In the genomic region with DNA sequence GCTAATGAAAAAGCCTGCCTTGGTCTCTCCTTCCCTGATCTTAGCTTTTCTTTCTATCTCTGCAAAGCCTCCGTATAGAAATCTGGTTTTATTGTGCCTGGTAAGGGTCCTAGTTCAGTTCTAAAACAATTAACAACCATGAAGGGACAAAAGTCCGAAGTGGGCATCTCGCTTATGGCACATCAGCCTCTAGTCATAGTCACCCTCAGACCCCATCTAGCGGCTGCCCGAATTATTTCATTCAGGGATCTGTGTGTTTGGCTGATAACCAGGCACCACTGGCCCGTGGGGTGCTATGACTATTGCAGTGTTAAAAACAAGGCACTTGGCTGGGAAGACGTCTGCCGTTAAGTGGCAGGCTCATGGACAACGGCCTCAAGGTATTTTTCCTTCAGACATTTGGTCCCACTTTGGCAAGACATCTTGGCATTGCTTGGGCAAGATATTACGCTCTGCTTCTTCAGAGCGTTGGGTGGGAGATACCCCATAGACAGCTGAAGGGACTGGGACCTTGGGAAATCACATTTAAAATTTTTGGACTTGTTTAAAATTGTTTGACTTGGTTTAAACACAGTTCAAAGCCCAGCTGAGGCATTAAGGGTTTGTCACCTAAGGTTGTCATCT, we compare ENCODE assay signal across 8 cellular contexts.
DNase-seq lines count a peak whose midpoint lies in the region; ATAC-seq lines count a peak whose summit lies in the region.

No MANE protein-coding gene starts in this region.

- no peak overlapping the region for H3K4me3 ChIP-seq in BLaER1 treated with 17β-estradiol and CSF1 and Interleukin-3, amounts not matched to agents 10 nM and 100 nM
- no peak overlapping the region for H3K4me3 ChIP-seq in mesendoderm (ENCODE audit: low read length)

- H3K36me3 ChIP-seq in BLaER1 treated with 17β-estradiol and CSF1 and Interleukin-3, amounts not matched to agents 10 nM and 100 nM = no peaks in the 10 kb centered on the region
- no peaks in the 10 kb centered on the region for H3K36me3 ChIP-seq in mesendoderm (ENCODE audit: control insufficient read depth, insufficient read depth, low read length)

- H3K9me3 ChIP-seq in BLaER1 treated with 17β-estradiol and CSF1 and Interleukin-3, amounts not matched to agents 10 nM and 100 nM (replicated peaks in 1 of 11) = no peaks in the 10 kb centered on the region

- H3K4me2 ChIP-seq in BLaER1 treated with 17β-estradiol and CSF1 and Interleukin-3, amounts not matched to agents 10 nM and 100 nM = peak overlapping the region in 9 of 11 experiments; percentile 1 to 60 (median 8); a peak in 4 of 22 replicates
- no peak overlapping the region for H3K4me2 ChIP-seq in mesendoderm (ENCODE audit: low read length)

- H3K79me1 ChIP-seq in mesendoderm (ENCODE audit: low read length) = no peaks in the 10 kb centered on the region

- H4K8ac ChIP-seq in mesendoderm (ENCODE audit: low read depth, low read length) = no peak overlapping the region

- no peaks in the 10 kb centered on the region for H3K36me3 Mint-ChIP-seq in activated CD4-positive, alpha-beta T cell treated with anti-CD3 and anti-CD28 coated beads, Interleukin-2, amount 10 ng/mL, durations not matched to agents 24 days and 14 days (ENCODE audit: low read depth)

- peaks cover 0 to 19% (median 6%) of the 10 kb centered on the region in 11 experiments; a peak in 4 of 22 replicates for H3K27me3 ChIP-seq in BLaER1 treated with 17β-estradiol and CSF1 and Interleukin-3, amounts not matched to agents 10 nM and 100 nM
- H3K27me3 ChIP-seq in mesendoderm (ENCODE audit: insufficient read depth, low read length, poor library complexity) = no peaks in the 10 kb centered on the region

- H3K23ac ChIP-seq in mesendoderm (ENCODE audit: low read length) = no peak overlapping the region

- no peak overlapping the region for H3K4me3 Mint-ChIP-seq in activated CD4-positive, alpha-beta T cell treated with anti-CD3 and anti-CD28 coated beads, Interleukin-2, amount 10 ng/mL, durations not matched to agents 24 days and 14 days

- no peaks in the 10 kb centered on the region for H3K9me3 Mint-ChIP-seq in activated CD4-positive, alpha-beta T cell treated with anti-CD3 and anti-CD28 coated beads, Interleukin-2, amount 10 ng/mL, durations not matched to agents 24 days and 14 days

- no peak overlapping the region for H2AK5ac ChIP-seq in mesendoderm (ENCODE audit: low read length)

- no peak overlapping the region for H3K27ac ChIP-seq in BLaER1 treated with 17β-estradiol and CSF1 and Interleukin-3, amounts not matched to agents 10 nM and 100 nM
- H3K27ac ChIP-seq in mesendoderm (ENCODE audit: low read depth, low read length) = no peak overlapping the region

- H3K4me1 Mint-ChIP-seq in activated CD4-positive, alpha-beta T cell treated with anti-CD3 and anti-CD28 coated beads, Interleukin-2, amount 10 ng/mL, durations not matched to agents 24 days and 14 days = no peaks in the 10 kb centered on the region

- DNase-seq in NCI-H524 (lab: John Stamatoyannopoulos, UW) = peak; percentile 37 to 81
- peak; percentile 86 for DNase-seq in activated CD4-positive, alpha-beta T cell treated with anti-CD3 and anti-CD28 coated beads, Interleukin-2, amount 10 ng/mL, durations not matched to agents 24 days and 14 days
- DNase-seq in effector CD4-positive, alpha-beta T cell = peak; percentile 29
- DNase-seq in mesendoderm = peak; percentile 74
- peak; percentile 16 to 29 for DNase-seq in stimulated activated CD8-positive, alpha-beta memory T cell treated with anti-CD3 and anti-CD28 coated beads, Interleukin-4, amount 100 ng/mL, for 1 hour (ENCODE audit: low read depth in 2 of 2, low spot score in 1 of 2)

- H3K4ac ChIP-seq in mesendoderm (ENCODE audit: low read depth, low read length) = no peak overlapping the region

- peaks cover 0 to 25% (median 11%) of the 10 kb centered on the region in 10 experiments; a peak in 15 of 20 replicates for H3K4me1 ChIP-seq in BLaER1 treated with 17β-estradiol and CSF1 and Interleukin-3, amounts not matched to agents 10 nM and 100 nM
- H3K4me1 ChIP-seq in mesendoderm (ENCODE audit: control insufficient read depth, low read depth, low read length) = no peaks in the 10 kb centered on the region

- no peak overlapping the region for H4K5ac ChIP-seq in mesendoderm (ENCODE audit: low read length)

- no CpG with 5 or more reads among the region's 11 CpGs for WGBS in mesendoderm (ENCODE audit: extremely low coverage, insufficient coverage, low lambda C conversion rate)

- no peak overlapping the region for H3K9ac ChIP-seq in BLaER1 treated with 17β-estradiol and CSF1 and Interleukin-3, amounts not matched to agents 10 nM and 100 nM
- H3K9ac ChIP-seq in mesendoderm (ENCODE audit: low read length) = no peak overlapping the region

- intact Hi-C loops in activated CD4-positive, alpha-beta T cell treated with anti-CD3 and anti-CD28 coated beads, Interleukin-2, amount 10 ng/mL, durations not matched to agents 24 days and 14 days (cut with micrococcal nuclease) = loop anchor here (1.0 kb wide), 1 partner anchor 392 kb away; no protein-coding TSS in a partner anchor

- H2BK5ac ChIP-seq in mesendoderm (ENCODE audit: low read length) = no peak overlapping the region

- ATAC-seq in GM19023 (IDR thresholded peaks at IDR 0.05; ENCODE audit: unreplicated experiment) = peak; percentile 82
- peak; percentile 91 for ATAC-seq in HG03175 (IDR thresholded peaks at IDR 0.05; ENCODE audit: unreplicated experiment)

- no peak overlapping the region for H2BK15ac ChIP-seq in mesendoderm (replicated peaks; ENCODE audit: low read depth)

- no peak overlapping the region for H3K18ac ChIP-seq in mesendoderm (ENCODE audit: low read length)

- H3K56ac ChIP-seq in mesendoderm (ENCODE audit: low read length) = no peak overlapping the region

- no peak overlapping the region for H3K27ac Mint-ChIP-seq in activated CD4-positive, alpha-beta T cell treated with anti-CD3 and anti-CD28 coated beads, Interleukin-2, amount 10 ng/mL, durations not matched to agents 24 days and 14 days

- H4K20me1 ChIP-seq in BLaER1 treated with 17β-estradiol and CSF1 and Interleukin-3, amounts not matched to agents 10 nM and 100 nM = no peaks in the 10 kb centered on the region; a peak in 1 of 22 replicates

- H2BK120ac ChIP-seq in mesendoderm (ENCODE audit: low read depth, low read length) = no peak overlapping the region

- no peaks in the 10 kb centered on the region for H3K79me2 ChIP-seq in mesendoderm (ENCODE audit: control insufficient read depth, insufficient read depth, low read length)

- H3K27me3 Mint-ChIP-seq in activated CD4-positive, alpha-beta T cell treated with anti-CD3 and anti-CD28 coated beads, Interleukin-2, amount 10 ng/mL, durations not matched to agents 24 days and 14 days = peaks cover 7% of the 10 kb centered on the region

Comparison
In these comparisons a context has a peak if more than half of its experiments do, and no peak if none do; other contexts are left out.
1. DNase-seq: peak in every context shown above with its lines; median percentile 86 in activated CD4-positive, alpha-beta T cell treated with anti-CD3 and anti-CD28 coated beads, Interleukin-2, amount 10 ng/mL, durations not matched to agents 24 days and 14 days; 74 in mesendoderm; 59 in NCI-H524; 29 in effector CD4-positive, alpha-beta T cell; 22 in stimulated activated CD8-positive, alpha-beta memory T cell treated with anti-CD3 and anti-CD28 coated beads, Interleukin-4, amount 100 ng/mL, for 1 hour.